13 cellular contexts compared by ENCODE assay signal in genomic region chr12:95959107-95959506, GRCh38. TPM values are rescaled to one million over a fixed set of nuclear protein-coding genes. Genes with fewer than 3 reads are reported as not detected.
DNase-seq lines count a peak whose midpoint lies in the region; ATAC-seq, FAIRE-seq and TF ChIP-seq lines count a peak whose summit lies in the region.
"Had no signal": no experiment of that assay in that cellular context is flagged by ENCODE, and none has a peak within 500 bp of the region (broad histone marks: within the 10 kb centered on the region; RNA-seq: fewer than 3 reads in every experiment).

No MANE protein-coding gene starts in this region.

- in situ Hi-C loops in HepG2 (cut with HindIII; ENCODE audit: extremely low pct_ligation_motif_present, low pct_unique_long_range_greater_than_20kb), result no loop called here

- intact Hi-C loops in HepG2 (cut with micrococcal nuclease; ENCODE audit: unreplicated experiment) (loop anchor here (1.0 to 10.0 kb wide), 3 partner anchors 38 to 134 kb away; partner anchors contain the start of gene HAL), sciatic nerve (cut with DNase I) (no loop called here)

- H3K9ac ChIP-seq in Karpas-422 (ENCODE audit: low read length) (no peak overlapping the region), HepG2 (ENCODE audit: insufficient read depth, low read depth, low read length) (no peak overlapping the region)

- H3K79me2 ChIP-seq in Karpas-422 (ENCODE audit: low read length), result no peaks in the 10 kb centered on the region
- no peaks in the 10 kb centered on the region for H3K79me2 ChIP-seq in HepG2 (ENCODE audit: insufficient read depth, low read length)

- H2AFZ ChIP-seq in Karpas-422 (ENCODE audit: low read length) (no peak overlapping the region), HepG2 (ENCODE audit: low read length) (no peak overlapping the region)

- peak; percentile 75; the same call in 1 of the 2 replicates for TF ChIP-seq RAD21 in HepG2 (CRISPR knock-in tag; IDR thresholded peaks at IDR 0.05)

- no peak overlapping the region for H3K4me3 ChIP-seq in Karpas-422 (ENCODE audit: low read length)
- no peak overlapping the region for H3K4me3 ChIP-seq in HepG2 (replicated peaks in 1 of 3; ENCODE audit: insufficient read depth in 1 of 3, low read depth in 2 of 3, low read length in 3 of 3)

- FAIRE-seq in HepG2 (lab: Jason Lieb, UNC), result no peak
- FAIRE-seq: keratinocyte had no signal

- H3K27ac ChIP-seq in Karpas-422 (ENCODE audit: low read length), result no peak overlapping the region
- H3K27ac ChIP-seq in HepG2 (ENCODE audit: extremely low read length, insufficient read depth, low read length), result no peak overlapping the region

- no peak for TF ChIP-seq EP300 in HepG2 (IDR thresholded peaks at IDR 0.05; ENCODE audit: low read depth in 2 of 2, low read length in 2 of 2)
- no peak for TF ChIP-seq EP300 in HepG2 (CRISPR knock-in tag; IDR thresholded peaks at IDR 0.05; ENCODE audit: borderline replicate concordance)

- no peak for TF ChIP-seq POLR2A in HepG2 (IDR thresholded peaks at IDR 0.05; ENCODE audit: insufficient read depth in 1 of 2, low read depth in 2 of 2, low read length in 2 of 2)

- POLR2A ChIA-PET in HepG2 (lab: Yijun Ruan, JAX), result interaction anchor here (1.6 to 2.4 kb wide), 4 partner anchors 16 to 41 kb away, joined by 4 to 13 read pairs (median 9); partner anchors contain the start of genes AMDHD1, CCDC38 and HAL

- ATAC-seq in HepG2 (peak; percentile 89), HG02759 (IDR thresholded peaks at IDR 0.05; ENCODE audit: unreplicated experiment) (no peak), sciatic nerve (no peak)

- peak; percentile 0 for DNase-seq in NCI-H1436 (lab: John Stamatoyannopoulos, UW)
- no peak for DNase-seq in NCI-H1436 treated with DMSO at 0.1 percent for 48 hours (lab: John Stamatoyannopoulos, UW)
- DNase-seq in Karpas-422, result peak; percentile 62
- peak; percentile 29 for DNase-seq in SW480 (ENCODE audit: low spot score)
- peak; percentile 59 for DNase-seq in HepG2 (ENCODE audit: low spot score)
- DNase-seq in sciatic nerve (ENCODE audit: low spot score), result no peak
- DNase-seq in cerebellum (ENCODE audit: low spot score), result no peak
- DNase-seq: activated B cell treated with CpG ODN at 0.5 μM for 24 hours; stimulated activated CD4-positive, alpha-beta T cell treated with anti-CD3 and anti-CD28 coated beads, Interleukin-12 subunit alpha, Interleukin-12 subunit beta, amount 100 ng/mL, for 4 hours had no signal

- H3K4me1 ChIP-seq in Karpas-422 (ENCODE audit: low read length), result no peaks in the 10 kb centered on the region
- peaks cover 45% of the 10 kb centered on the region for H3K4me1 ChIP-seq in HepG2 (ENCODE audit: insufficient read depth, low read length)

- H3K4me2 ChIP-seq in Karpas-422 (ENCODE audit: low read depth, low read length, poor library complexity, severe bottlenecking) (no peak overlapping the region), HepG2 (ENCODE audit: low read depth, low read length) (no peak overlapping the region)

- CTCF ChIA-PET in HepG2 (lab: Yijun Ruan, JAX; ENCODE audit: low intra/inter-chr PET ratio, low total read pairs), result interaction anchor here (1.3 kb wide), 1 partner anchor 40 kb away, joined by 7 read pairs; no protein-coding TSS in a partner anchor

- H3K9me3 ChIP-seq in Karpas-422 (ENCODE audit: low read length) (no peaks in the 10 kb centered on the region), HepG2 (ENCODE audit: low read length) (no peaks in the 10 kb centered on the region)

- no peaks in the 10 kb centered on the region for H3K36me3 ChIP-seq in Karpas-422 (ENCODE audit: insufficient read depth, low read length)
- peaks cover 0 to 1% of the 10 kb centered on the region in 2 experiments; a peak in 2 of 5 replicates for H3K36me3 ChIP-seq in HepG2 (replicated peaks in 1 of 2; ENCODE audit: control insufficient read depth in 1 of 2, insufficient read depth in 2 of 2, low read length in 2 of 2)

- 90% methylated on average over 1 of the region's 1 CpG for WGBS in HepG2 (ENCODE audit: low lambda C conversion rate)

- no TSS peak for BruUV-seq in HepG2 (replicated peaks; lab: Mats Ljungman, UMichigan)

- no peaks in the 10 kb centered on the region for H3K9me2 ChIP-seq in Karpas-422 (replicated peaks; ENCODE audit: insufficient read depth, low read length)

- H3K27me3 ChIP-seq in Karpas-422 (ENCODE audit: low read length) (no peaks in the 10 kb centered on the region), HepG2 (ENCODE audit: control insufficient read depth in 1 of 2, insufficient read depth in 2 of 2, low read length in 2 of 2) (no peaks in the 10 kb centered on the region)

- H4K20me1 ChIP-seq in Karpas-422 (ENCODE audit: insufficient read depth, low read depth, low read length) (no peaks in the 10 kb centered on the region), HepG2 (ENCODE audit: insufficient read depth, low read length) (no peaks in the 10 kb centered on the region)

- peak; percentile 54 for TF ChIP-seq CTCF in HepG2 (CRISPR knock-in tag; IDR thresholded peaks at IDR 0.05)

RNA-seq across cellular contexts. Expression of gene AMDHD1, which starts 16.0 kb away (rescaled TPM):
- 0.29 and 0.56 TPM in 2 replicates for total RNA-seq in Karpas-422 (2014; rRNA removed; shearing (Covaris generic); ENCODE audit: low replicate concordance)
- total RNA-seq in HepG2 (2016; rRNA removed; fragmentation: Illumina TruSeq; extraction: Trizol) (6.2 and 6.5 TPM in 2 replicates), sciatic nerve (0.76 TPM), cerebellum (0.54 TPM)
- 0.91 and 1.2 TPM in 2 replicates for total RNA-seq in HepG2 (2016; cell fraction: cytosol; rRNA removed; fragmentation: Illumina TruSeq; extraction: Trizol; ENCODE audit: low read depth)
- 6.5 and 6.7 TPM in 2 replicates for total RNA-seq in HepG2 (2016; cell fraction: insoluble cytoplasmic fraction; rRNA removed; fragmentation: Illumina TruSeq; extraction: Trizol)
- 2.3 and 2.7 TPM in 2 replicates for total RNA-seq in HepG2 (2016; cell fraction: membrane; rRNA removed; fragmentation: Illumina TruSeq; extraction: Trizol)
- total RNA-seq in HepG2 (2016; cell fraction: nucleus; rRNA removed; fragmentation: Illumina TruSeq; extraction: Trizol), result 4.1 and 7.2 TPM in 2 replicates
- polyA plus RNA-seq in HepG2 (2011; rRNA removed), result 29.6 and 31.5 TPM in 2 replicates
- 16.5 and 18.2 TPM in 2 replicates for polyA plus RNA-seq in HepG2 (2011; cell fraction: cytosol; rRNA removed)
- polyA plus RNA-seq in HepG2 (2011; cell fraction: nucleus; rRNA removed), result 119 and 127 TPM in 2 replicates
- 21.2 and 31.4 TPM in 2 replicates for polyA plus RNA-seq in HepG2 (2012)
- polyA plus RNA-seq in HepG2 (2016; cell fraction: cytosol; fragmentation: Illumina TruSeq; extraction: Trizol; ENCODE audit: low read depth), result 0.93 and 1.1 TPM in 2 replicates
- 6.7 and 6.9 TPM in 2 replicates for polyA plus RNA-seq in HepG2 (2016; cell fraction: insoluble cytoplasmic fraction; fragmentation: Illumina TruSeq; extraction: Trizol; ENCODE audit: low read depth)
- 1.9 and 2.6 TPM in 2 replicates for polyA plus RNA-seq in HepG2 (2016; cell fraction: membrane; fragmentation: Illumina TruSeq; extraction: Trizol; ENCODE audit: low read depth)
- polyA plus RNA-seq in HepG2 (2016; cell fraction: nucleus; fragmentation: Illumina TruSeq; extraction: Trizol; ENCODE audit: insufficient read depth, low read depth), result 16.1 and 17.7 TPM in 2 replicates
- polyA minus RNA-seq in HepG2 (2011; rRNA and poly(A)+ RNA removed; ENCODE audit: low replicate concordance), result 1.8 and 25.6 TPM in 2 replicates
- 8.2 and 13.4 TPM in 2 replicates for polyA minus RNA-seq in HepG2 (2011; cell fraction: cytosol; rRNA and poly(A)+ RNA removed)
- 15.7 and 18.8 TPM in 2 replicates for polyA minus RNA-seq in HepG2 (2011; cell fraction: nucleus; rRNA and poly(A)+ RNA removed)

RNA-seq across cellular contexts. Expression of gene CCDC38, which starts 16.7 kb away (rescaled TPM):
- total RNA-seq in Karpas-422 (2014; rRNA removed; shearing (Covaris generic); ENCODE audit: low replicate concordance), result 0.07 TPM in 1 of 2 replicates, not detected in the other
- total RNA-seq in HepG2 (2016; rRNA removed; fragmentation: Illumina TruSeq; extraction: Trizol), result 0.18 and 0.24 TPM in 2 replicates
- 0.10 and 0.18 TPM in 2 replicates for total RNA-seq in HepG2 (2016; cell fraction: cytosol; rRNA removed; fragmentation: Illumina TruSeq; extraction: Trizol; ENCODE audit: low read depth)
- total RNA-seq in HepG2 (2016; cell fraction: insoluble cytoplasmic fraction; rRNA removed; fragmentation: Illumina TruSeq; extraction: Trizol), result 0.18 and 0.22 TPM in 2 replicates
- total RNA-seq in HepG2 (2016; cell fraction: membrane; rRNA removed; fragmentation: Illumina TruSeq; extraction: Trizol), result 0.24 and 0.53 TPM in 2 replicates
- 0.22 and 0.31 TPM in 2 replicates for total RNA-seq in HepG2 (2016; cell fraction: nucleus; rRNA removed; fragmentation: Illumina TruSeq; extraction: Trizol)
- 0.30 and 0.32 TPM in 2 replicates for polyA plus RNA-seq in HepG2 (2011; rRNA removed)
- polyA plus RNA-seq in HepG2 (2011; cell fraction: cytosol; rRNA removed), result 0.13 and 0.35 TPM in 2 replicates
- 0.13 and 0.17 TPM in 2 replicates for polyA plus RNA-seq in HepG2 (2011; cell fraction: nucleus; rRNA removed)
- polyA plus RNA-seq in HepG2 (2012), result 0.36 and 0.39 TPM in 2 replicates
- polyA plus RNA-seq in HepG2 (2016; cell fraction: cytosol; fragmentation: Illumina TruSeq; extraction: Trizol; ENCODE audit: low read depth), result 0.05 and 0.08 TPM in 2 replicates
- polyA plus RNA-seq in HepG2 (2016; cell fraction: insoluble cytoplasmic fraction; fragmentation: Illumina TruSeq; extraction: Trizol; ENCODE audit: low read depth), result 0.29 and 0.36 TPM in 2 replicates
- polyA plus RNA-seq in HepG2 (2016; cell fraction: membrane; fragmentation: Illumina TruSeq; extraction: Trizol; ENCODE audit: low read depth), result 0.17 and 0.19 TPM in 2 replicates
- 0.35 and 0.41 TPM in 2 replicates for polyA plus RNA-seq in HepG2 (2016; cell fraction: nucleus; fragmentation: Illumina TruSeq; extraction: Trizol; ENCODE audit: insufficient read depth, low read depth)
- 0.16 TPM in 1 of 2 replicates, not detected in the other for polyA minus RNA-seq in HepG2 (2011; rRNA and poly(A)+ RNA removed; ENCODE audit: low replicate concordance)
- 0.35 TPM in 1 of 2 replicates, not detected in the other for polyA minus RNA-seq in HepG2 (2011; cell fraction: cytosol; rRNA and poly(A)+ RNA removed)
- 0.26 and 1.1 TPM in 2 replicates for polyA minus RNA-seq in HepG2 (2011; cell fraction: nucleus; rRNA and poly(A)+ RNA removed)
- 0.40 TPM for total RNA-seq in sciatic nerve
- total RNA-seq in cerebellum, result not detected
- total RNA-seq: cardiac septum, urinary bladder had no signal

RNA-seq across cellular contexts. Expression of gene HAL, which starts 37.0 kb away (rescaled TPM):
- total RNA-seq in Karpas-422 (2014; rRNA removed; shearing (Covaris generic); ENCODE audit: low replicate concordance), result 0.07 and 0.69 TPM in 2 replicates
- 0.56 and 0.89 TPM in 2 replicates for total RNA-seq in HepG2 (2016; rRNA removed; fragmentation: Illumina TruSeq; extraction: Trizol)
- total RNA-seq in HepG2 (2016; cell fraction: cytosol; rRNA removed; fragmentation: Illumina TruSeq; extraction: Trizol; ENCODE audit: low read depth), result 0.10 and 0.26 TPM in 2 replicates
- 0.58 and 1.1 TPM in 2 replicates for total RNA-seq in HepG2 (2016; cell fraction: insoluble cytoplasmic fraction; rRNA removed; fragmentation: Illumina TruSeq; extraction: Trizol)
- total RNA-seq in HepG2 (2016; cell fraction: membrane; rRNA removed; fragmentation: Illumina TruSeq; extraction: Trizol), result 0.22 and 0.59 TPM in 2 replicates
- total RNA-seq in HepG2 (2016; cell fraction: nucleus; rRNA removed; fragmentation: Illumina TruSeq; extraction: Trizol), result 1.8 and 2.1 TPM in 2 replicates
- 37.8 and 63.7 TPM in 2 replicates for polyA plus RNA-seq in HepG2 (2011; rRNA removed)
- 17.0 and 30.5 TPM in 2 replicates for polyA plus RNA-seq in HepG2 (2011; cell fraction: cytosol; rRNA removed)
- polyA plus RNA-seq in HepG2 (2011; cell fraction: nucleus; rRNA removed), result 159 and 187 TPM in 2 replicates
- polyA plus RNA-seq in HepG2 (2012), result 38.1 and 88.4 TPM in 2 replicates
- 0.11 TPM in 2 replicates for polyA plus RNA-seq in HepG2 (2016; cell fraction: cytosol; fragmentation: Illumina TruSeq; extraction: Trizol; ENCODE audit: low read depth)
- 0.50 and 0.67 TPM in 2 replicates for polyA plus RNA-seq in HepG2 (2016; cell fraction: insoluble cytoplasmic fraction; fragmentation: Illumina TruSeq; extraction: Trizol; ENCODE audit: low read depth)
- polyA plus RNA-seq in HepG2 (2016; cell fraction: membrane; fragmentation: Illumina TruSeq; extraction: Trizol; ENCODE audit: low read depth), result 0.20 and 0.25 TPM in 2 replicates
- polyA plus RNA-seq in HepG2 (2016; cell fraction: nucleus; fragmentation: Illumina TruSeq; extraction: Trizol; ENCODE audit: insufficient read depth, low read depth), result 1.8 and 2.3 TPM in 2 replicates
- polyA minus RNA-seq in HepG2 (2011; rRNA and poly(A)+ RNA removed; ENCODE audit: low replicate concordance), result 3.5 and 84.7 TPM in 2 replicates
- polyA minus RNA-seq in HepG2 (2011; cell fraction: cytosol; rRNA and poly(A)+ RNA removed), result 24.7 and 49.8 TPM in 2 replicates
- 65.0 and 124 TPM in 2 replicates for polyA minus RNA-seq in HepG2 (2011; cell fraction: nucleus; rRNA and poly(A)+ RNA removed)
- 2.1 TPM for total RNA-seq in sciatic nerve
- 0.73 TPM for total RNA-seq in cerebellum
- total RNA-seq: urinary bladder had no signal

Comparison
In these comparisons a context has a peak if more than half of its experiments do, and no peak if none do; other contexts are left out.
1. DNase-seq: peak in NCI-H1436 (single experiment), Karpas-422 (single experiment), SW480 (single experiment) and HepG2 (single experiment); none in NCI-H1436 treated with DMSO at 0.1 percent for 48 hours (single experiment), sciatic nerve (single experiment) and cerebellum (single experiment).